ENCODE assay signal across 8 cellular contexts in the genomic region with DNA sequence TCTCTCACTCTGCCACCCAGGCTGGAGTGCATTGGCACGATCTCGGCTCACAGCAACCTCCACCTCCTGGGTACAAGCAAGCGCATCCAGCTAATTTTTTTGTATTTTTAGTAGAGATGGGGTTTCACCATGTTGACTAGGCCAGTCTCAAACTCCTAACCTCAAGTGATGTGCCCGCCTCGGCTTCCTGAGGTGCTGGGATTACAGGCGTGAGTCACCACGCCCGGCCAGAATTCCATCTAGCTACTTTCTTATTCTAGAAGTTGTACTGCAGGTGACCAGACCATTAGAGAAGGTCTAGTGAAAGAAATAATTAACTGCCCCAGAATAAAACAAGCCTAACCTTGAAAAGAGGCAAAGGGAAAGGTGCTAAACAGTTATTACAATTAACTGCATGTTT. TPM values are rescaled to one million over a fixed set of nuclear protein-coding genes. Genes with fewer than 3 reads are reported as not detected.
DNase-seq lines count a peak whose midpoint lies in the region; ATAC-seq, FAIRE-seq and TF ChIP-seq lines count a peak whose summit lies in the region.

No MANE protein-coding gene starts in this region.

- H3K36me3 ChIP-seq in MM.1S (replicated peaks; ENCODE audit: insufficient read depth, low read length) (no peaks in the 10 kb centered on the region), bronchial epithelial cell (ENCODE audit: control insufficient read depth, insufficient read depth, low read length) (no peaks in the 10 kb centered on the region)

- no peak overlapping the region for H3K27ac ChIP-seq in MM.1S (ENCODE audit: low read length)

- peaks cover 59% of the 10 kb centered on the region for H3K79me2 ChIP-seq in MM.1S (ENCODE audit: low read length)

- H3K9ac ChIP-seq in MM.1S (ENCODE audit: low read length), result no peak overlapping the region

- H3K36me3 Mint-ChIP-seq in neural crest cell (ENCODE audit: low read depth), result no peaks in the 10 kb centered on the region

- H3K4me1 Mint-ChIP-seq in neural crest cell, result peaks cover 21% of the 10 kb centered on the region

- H4K20me1 ChIP-seq in MM.1S (ENCODE audit: insufficient read depth, low read length), result 0 out of 2 replicates have a peak, but pooled peaks cover 3% of the 10 kb centered on the region

- H3K27me3 Mint-ChIP-seq in neural crest cell (ENCODE audit: low read depth), result no peaks in the 10 kb centered on the region

- ATAC-seq in GM19324 (IDR thresholded peaks at IDR 0.05; ENCODE audit: low FRiP score, unreplicated experiment), result no peak

- H3K4me3 ChIP-seq in MM.1S (ENCODE audit: low read length), result peak overlapping the region; percentile 84
- H3K4me3 ChIP-seq in bronchial epithelial cell (ENCODE audit: low read depth, low read length), result peak overlapping the region; percentile 77

- no peaks in the 10 kb centered on the region for H3K9me3 Mint-ChIP-seq in neural crest cell

- peak overlapping the region; percentile 48 for H3K4me3 Mint-ChIP-seq in neural crest cell

- H2AFZ ChIP-seq in MM.1S (ENCODE audit: low read length), result no peak overlapping the region

- FAIRE-seq in bronchial epithelial cell (lab: Jason Lieb, UNC), result no peak

- H3K4me1 ChIP-seq in MM.1S (ENCODE audit: low read length), result 0 out of 2 replicates have a peak, but pooled peaks cover 7% of the 10 kb centered on the region

- DNase-seq in ELR (ENCODE audit: low read depth), result peak; percentile 43
- no peak for DNase-seq in MM.1S
- DNase-seq in bronchial epithelial cell (ENCODE audit: low read depth), result peak; percentile 59
- no peak for DNase-seq in neural crest cell (ENCODE audit: low read depth, low spot score)
- no peak for DNase-seq in activated gamma-delta T cell treated with Interleukin-2 at 50 U/mL for 16 hours
- DNase-seq in NCI-H2196 treated with DMSO at 0.1 percent for 48 hours (lab: John Stamatoyannopoulos, UW; ENCODE audit: unreplicated experiment), result no peak
- DNase-seq in stimulated activated naive CD4-positive, alpha-beta T cell treated with Interleukin-2 at 50 U/mL for 16 hours (lab: John Stamatoyannopoulos, UW), result no peak

- no peak overlapping the region for H3K27ac Mint-ChIP-seq in neural crest cell (ENCODE audit: unreplicated experiment)

- H3K9me3 ChIP-seq in MM.1S (replicated peaks; ENCODE audit: insufficient read depth, low read length), result no peaks in the 10 kb centered on the region

- H3K4me2 ChIP-seq in MM.1S (ENCODE audit: low read depth, low read length), result peak overlapping the region; percentile 95

- H3K27me3 ChIP-seq in MM.1S (replicated peaks; ENCODE audit: insufficient read depth, low read length) (no peaks in the 10 kb centered on the region), bronchial epithelial cell (ENCODE audit: control insufficient read depth, insufficient read depth, low read length) (no peaks in the 10 kb centered on the region)

- peaks cover 9% of the 10 kb centered on the region for H3F3A ChIP-seq in MM.1S (ENCODE audit: insufficient read depth, low read length)

- H3K9me2 ChIP-seq in MM.1S (replicated peaks; ENCODE audit: insufficient read depth, low read length), result no peaks in the 10 kb centered on the region

- TF ChIP-seq CTCF in MM.1S (IDR thresholded peaks at IDR 0.05; ENCODE audit: low read length), result no peak
- TF ChIP-seq CTCF in bronchial epithelial cell (IDR thresholded peaks at IDR 0.05; ENCODE audit: insufficient read depth, low read length, severe bottlenecking), result no peak
- no peak for TF ChIP-seq CTCF in neural crest cell (conservative IDR thresholded peaks at IDR 0.05)

RNA-seq across cellular contexts. Expression of a gene that starts 2.2 kb away (rescaled TPM):
- total RNA-seq in bronchial epithelial cell, result 103 and 119 TPM in 2 replicates
- 28.2 and 30.3 TPM in 2 replicates for total RNA-seq in neural crest cell

Comparison
In these comparisons a context has a peak if more than half of its experiments do, and no peak if none do; other contexts are left out.
1. DNase-seq: peak in ELR (single experiment) and bronchial epithelial cell (single experiment); none in MM.1S (single experiment), neural crest cell (single experiment), activated gamma-delta T cell treated with Interleukin-2 at 50 U/mL for 16 hours (single experiment), NCI-H2196 treated with DMSO at 0.1 percent for 48 hours (single experiment) and stimulated activated naive CD4-positive, alpha-beta T cell treated with Interleukin-2 at 50 U/mL for 16 hours (single experiment).